30 cellular contexts compared by ENCODE assay signal in genomic region chr9:16214677-16215076, GRCh38.
A peak's percentile ranks its signal among the peaks of the same experiment; 100 is the strongest.
DNase-seq lines count a peak whose midpoint lies in the region; ATAC-seq and TF ChIP-seq lines count a peak whose summit lies in the region.
"Had no signal": no experiment of that assay in that cellular context is flagged by ENCODE, and none has a peak within 500 bp of the region (broad histone marks: within the 10 kb centered on the region; RNA-seq: fewer than 3 reads in every experiment).

No MANE protein-coding gene starts in this region.

- H3K36me3 ChIP-seq in left ventricle myocardium inferior (no peaks in the 10 kb centered on the region), osteoblast (ENCODE audit: insufficient read depth, low read length) (no peaks in the 10 kb centered on the region), uterus (no peaks in the 10 kb centered on the region)
- H3K36me3 ChIP-seq: BLaER1, brain microvascular endothelial cell, left lung, suprapubic skin had no signal

- H3K4me3 ChIP-seq in left ventricle myocardium inferior (no peak overlapping the region), osteoblast (ENCODE audit: insufficient read depth, low read length) (no peak overlapping the region), uterus (no peak overlapping the region)
- H3K4me3 ChIP-seq: BLaER1, left lung, PC-9, psoas muscle, skin epidermis, suprapubic skin had no signal

- H3K4me1 ChIP-seq in left ventricle myocardium inferior (peaks cover 18% of the 10 kb centered on the region), osteoblast (ENCODE audit: insufficient read depth, low read length) (peaks cover 27% of the 10 kb centered on the region), uterus (peaks cover 3 to 7% of the 10 kb centered on the region in 2 donors)
- H3K4me1 ChIP-seq: BLaER1, left lung, psoas muscle had no signal

- H3K79me2 ChIP-seq in osteoblast (ENCODE audit: insufficient read depth, low read length) = no peaks in the 10 kb centered on the region

- no peak overlapping the region for H2AFZ ChIP-seq in osteoblast (ENCODE audit: low read length)
- H2AFZ ChIP-seq: PC-9 had no signal

- H3K27ac Mint-ChIP-seq in progenitor cell of endocrine pancreas = no peak overlapping the region
- H3K27ac Mint-ChIP-seq: activated naive CD4-positive, alpha-beta T cell treated with anti-CD3 and anti-CD28 coated beads for 36 hours; activated T-helper 1 cell treated with anti-CD3 and anti-CD28 coated beads, Interleukin-12 subunit alpha, Interleukin-12 subunit beta, Interleukin-2, Interleukin-4 antibody, amounts not matched to agents 30 ng/mL and 10 ng/mL and 1 ng/mL, durations not matched to agents 14 hours and 24 hours and 36 hours; H9; naive B cell; stimulated activated naive B cell treated with anti-CD40 and anti-IgM and Interleukin-4, amounts not matched to agents 10 μg/mL and 1 μg/mL and 100 μg/mL, for 72 hours had no signal

- H3K27me3 Mint-ChIP-seq in progenitor cell of endocrine pancreas = no peaks in the 10 kb centered on the region
- H3K27me3 Mint-ChIP-seq: naive B cell; stimulated activated naive B cell treated with anti-CD40 and anti-IgM and Interleukin-4, amounts not matched to agents 10 μg/mL and 1 μg/mL and 100 μg/mL, for 72 hours had no signal

- intact Hi-C loops in left ventricle myocardium inferior (cut with micrococcal nuclease) = no loop called here
- intact Hi-C loops in cardiac septum (cut with DNase I) = no loop called here
- intact Hi-C loops in uterus (cut with DNase I; ENCODE audit: low total_unique reads) = no loop called here

- no peaks in the 10 kb centered on the region for H3K9me3 ChIP-seq in left ventricle myocardium inferior (replicated peaks)
- no peaks in the 10 kb centered on the region for H3K9me3 ChIP-seq in osteoblast (ENCODE audit: low read depth, low read length)
- no peaks in the 10 kb centered on the region for H3K9me3 ChIP-seq in uterus
- H3K9me3 ChIP-seq: BLaER1, left lung, psoas muscle, suprapubic skin had no signal

- H3K4me3 Mint-ChIP-seq in progenitor cell of endocrine pancreas (ENCODE audit: low read depth) = no peak overlapping the region
- H3K4me3 Mint-ChIP-seq: activated naive CD4-positive, alpha-beta T cell treated with anti-CD3 and anti-CD28 coated beads for 36 hours; activated T-helper 1 cell treated with anti-CD3 and anti-CD28 coated beads, Interleukin-12 subunit alpha, Interleukin-12 subunit beta, Interleukin-2, Interleukin-4 antibody, amounts not matched to agents 30 ng/mL and 10 ng/mL and 1 ng/mL, durations not matched to agents 14 hours and 24 hours and 36 hours; H9; naive B cell; stimulated activated naive B cell treated with anti-CD40 and anti-IgM and Interleukin-4, amounts not matched to agents 10 μg/mL and 1 μg/mL and 100 μg/mL, for 72 hours had no signal

- DNase-seq in left ventricle myocardium inferior = no peak
- no peak for DNase-seq in cardiac septum (ENCODE audit: low spot score)
- peak; percentile 39 for DNase-seq in epidermal melanocyte (ENCODE audit: insufficient read length, low spot score)
- DNase-seq in osteoblast (ENCODE audit: insufficient read length, low spot score, missing footprints) = no peak
- no peak for DNase-seq in uterus
- DNase-seq in progenitor cell of endocrine pancreas (ENCODE audit: low spot score, unreplicated experiment) = no peak
- DNase-seq in NCI-H2081 (lab: John Stamatoyannopoulos, UW) = no peak
- DNase-seq: ACHN; activated CD4-positive, alpha-beta T cell treated with anti-CD3 and anti-CD28 coated beads, Interleukin-2, amount 50 U/mL, for 48 hours; activated CD4-positive, CD25-positive, alpha-beta regulatory T cell treated with anti-CD3 and anti-CD28 coated beads, Interleukin-2, amount 50 U/mL, for 72 hours; activated naive CD4-positive, alpha-beta T cell treated with anti-CD3 and anti-CD28 coated beads for 36 hours; brain microvascular endothelial cell; EL; H9; Kasumi-1; left lung; naive B cell; NCI-H1436; NCI-H2081 treated with DMSO at 0.1 percent for 48 hours; NCI-H226; NCI-H69; PC-9; psoas muscle; stimulated activated naive B cell treated with anti-CD40 and anti-IgM and Interleukin-4, amounts not matched to agents 10 μg/mL and 1 μg/mL and 100 μg/mL, for 72 hours; T-helper 2 cell had no signal

- no peak for ATAC-seq in HG03039 (IDR thresholded peaks at IDR 0.05; ENCODE audit: unreplicated experiment)
- ATAC-seq: stimulated activated naive B cell treated with anti-CD40 and anti-IgM and Interleukin-4, amounts not matched to agents 10 μg/mL and 1 μg/mL and 100 μg/mL, for 72 hours had no signal

- peak overlapping the region; percentile 56 for H3K4me2 ChIP-seq in osteoblast (ENCODE audit: insufficient read depth, low read length)
- H3K4me2 ChIP-seq: BLaER1, PC-9 had no signal

- H3K36me3 Mint-ChIP-seq in progenitor cell of endocrine pancreas (ENCODE audit: insufficient read depth) = peaks cover 1% of the 10 kb centered on the region
- H3K36me3 Mint-ChIP-seq: naive B cell; stimulated activated naive B cell treated with anti-CD40 and anti-IgM and Interleukin-4, amounts not matched to agents 10 μg/mL and 1 μg/mL and 100 μg/mL, for 72 hours had no signal

- H4K20me1 ChIP-seq in osteoblast (ENCODE audit: insufficient read depth, low read length) = no peaks in the 10 kb centered on the region
- H4K20me1 ChIP-seq: BLaER1 had no signal

- no peaks in the 10 kb centered on the region for H3K4me1 Mint-ChIP-seq in progenitor cell of endocrine pancreas (ENCODE audit: low read depth)
- H3K4me1 Mint-ChIP-seq: naive B cell; stimulated activated naive B cell treated with anti-CD40 and anti-IgM and Interleukin-4, amounts not matched to agents 10 μg/mL and 1 μg/mL and 100 μg/mL, for 72 hours had no signal

- no peak for TF ChIP-seq POLR2A in uterus (IDR thresholded peaks at IDR 0.05)

- H3K27ac ChIP-seq in left ventricle myocardium inferior (replicated peaks) (peak overlapping the region; percentile 65), osteoblast (ENCODE audit: low read depth, low read length) (no peak overlapping the region), uterus (peak overlapping the region; percentile 78 to 80)
- H3K27ac ChIP-seq: BLaER1, PC-9, psoas muscle, skin epidermis, suprapubic skin had no signal

- H3K27me3 ChIP-seq in left ventricle myocardium inferior (ENCODE audit: low read depth) (no peaks in the 10 kb centered on the region), osteoblast (ENCODE audit: insufficient read depth, low read length) (no peaks in the 10 kb centered on the region), uterus (no peaks in the 10 kb centered on the region)
- H3K27me3 ChIP-seq: BLaER1, brain microvascular endothelial cell, left lung, suprapubic skin had no signal

- peaks cover 7% of the 10 kb centered on the region for H3K9me3 Mint-ChIP-seq in progenitor cell of endocrine pancreas (ENCODE audit: low read depth)
- H3K9me3 Mint-ChIP-seq: activated naive CD4-positive, alpha-beta T cell treated with anti-CD3 and anti-CD28 coated beads for 36 hours; H9 had no signal

- no peak for TF ChIP-seq CTCF in left ventricle myocardium inferior (IDR thresholded peaks at IDR 0.05; ENCODE audit: borderline replicate concordance)
- TF ChIP-seq CTCF in osteoblast (IDR thresholded peaks at IDR 0.05; ENCODE audit: extremely low read depth, low read depth, low read length) = no peak
- TF ChIP-seq CTCF in uterus (IDR thresholded peaks at IDR 0.05) = no peak
- no peak for TF ChIP-seq CTCF in progenitor cell of endocrine pancreas (IDR thresholded peaks at IDR 0.05; ENCODE audit: unreplicated experiment)
